ENCODE assay signal across 10 cellular contexts in the genomic region with DNA sequence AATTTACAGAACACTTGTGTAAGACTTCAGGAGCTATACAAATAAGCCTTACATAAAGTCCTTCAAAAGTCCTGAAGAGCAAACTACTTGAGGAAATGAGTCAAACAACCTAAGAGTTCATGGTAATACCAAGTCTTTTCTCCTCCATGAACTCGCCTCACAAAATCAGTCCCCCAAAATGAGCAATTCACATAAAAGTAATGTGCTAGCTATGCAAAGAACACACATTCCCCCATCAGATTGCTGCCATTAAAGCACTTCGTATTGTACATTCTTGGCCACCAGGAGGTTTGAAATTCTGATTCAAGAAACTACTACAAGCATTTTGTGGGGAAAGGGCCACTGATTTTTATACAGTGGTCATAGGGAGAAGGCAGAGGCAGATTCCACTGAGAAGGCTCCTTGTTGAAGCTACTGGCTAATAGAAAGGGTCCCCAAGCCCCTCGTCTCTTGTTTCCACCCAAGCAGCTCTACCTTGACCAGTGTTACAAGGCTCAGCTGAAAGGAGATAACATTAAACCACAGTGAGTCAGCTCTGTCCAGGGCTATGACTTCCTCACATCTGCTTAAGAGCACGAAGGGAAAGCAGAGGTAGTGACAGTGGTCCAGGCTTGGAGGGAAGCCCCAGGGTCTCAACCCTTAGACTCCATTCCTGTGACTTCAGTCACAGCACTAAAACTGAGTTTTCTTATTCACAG.
A peak's percentile ranks its signal among the peaks of the same experiment; 100 is the strongest.
DNase-seq lines count a peak whose midpoint lies in the region; ATAC-seq and TF ChIP-seq lines count a peak whose summit lies in the region.
"Had no signal": no experiment of that assay in that cellular context is flagged by ENCODE, and none has a peak within 500 bp of the region (broad histone marks: within the 10 kb centered on the region; RNA-seq: fewer than 3 reads in every experiment).

No MANE protein-coding gene starts in this region.

- no peak overlapping the region for H3K23ac ChIP-seq in neuronal stem cell (ENCODE audit: low read depth, low read length, poor library complexity)

- no peak overlapping the region for H2BK15ac ChIP-seq in neuronal stem cell (ENCODE audit: low read length)

- H3K4me1 ChIP-seq in neuronal stem cell (ENCODE audit: control insufficient read depth in 2 of 2, insufficient read depth in 1 of 2, low read depth in 1 of 2, low read length in 2 of 2) = peaks cover 0 to 6% of the 10 kb centered on the region in 2 donors

- no peak overlapping the region for H2BK120ac ChIP-seq in neuronal stem cell (ENCODE audit: low read depth, low read length)

- H3K9ac ChIP-seq in neuronal stem cell (ENCODE audit: low read depth, low read length, poor library complexity) = no peak overlapping the region

- no peak for ATAC-seq in left colon

- peak overlapping the region; percentile 92 for H3K27ac ChIP-seq in brain microvascular endothelial cell
- H3K27ac ChIP-seq in neuronal stem cell (replicated peaks; ENCODE audit: low read length) = no peak overlapping the region

- intact Hi-C loops in left colon (cut with DNase I, micrococcal nuclease) = no loop called here

- no CpG with 5 or more reads among the region's 4 CpGs for WGBS in neuronal stem cell (ENCODE audit: extremely low coverage in 2 of 2, insufficient read length in 2 of 2, insufficient replicate concordance in 1 of 2), 2 donors

- H2AK5ac ChIP-seq in neuronal stem cell (ENCODE audit: low read depth, low read length) = no peak overlapping the region

- peak overlapping the region; percentile 49 for H2AFZ ChIP-seq in neuronal stem cell (ENCODE audit: low read length)

- H3K4me2 ChIP-seq in neuronal stem cell (ENCODE audit: insufficient read depth, low read length, poor library complexity, severe bottlenecking) = no peak overlapping the region

- H3K27me3 ChIP-seq in brain microvascular endothelial cell (replicated peaks) (no peaks in the 10 kb centered on the region), neuronal stem cell (ENCODE audit: control insufficient read depth in 3 of 3, insufficient read depth in 3 of 3, low read depth in 1 of 3, low read length in 3 of 3) (no peaks in the 10 kb centered on the region)

- H3K4ac ChIP-seq in neuronal stem cell (ENCODE audit: low read length) = no peak overlapping the region

- H3K4me3 ChIP-seq in brain microvascular endothelial cell (ENCODE audit: low read depth, low read length) = no peak overlapping the region
- H3K4me3 ChIP-seq in neuronal stem cell (ENCODE audit: low read length in 2 of 2) = no peak overlapping the region

- no peak overlapping the region for H2BK12ac ChIP-seq in neuronal stem cell (ENCODE audit: low read length)

- no peak overlapping the region for H4K91ac ChIP-seq in neuronal stem cell (ENCODE audit: low read depth, low read length, poor library complexity)

- H3K9me3 ChIP-seq in neuronal stem cell (replicated peaks in 1 of 2; ENCODE audit: control insufficient read depth in 2 of 2, insufficient read depth in 1 of 2, low read depth in 1 of 2, low read length in 2 of 2) = peaks cover 0 to 4% of the 10 kb centered on the region in 2 donors

- DNase-seq in NCI-H1092 treated with DMSO at 0.1 percent for 48 hours (lab: John Stamatoyannopoulos, UW) (peak; percentile 47), NCI-H1092 (lab: John Stamatoyannopoulos, UW) (no peak), M059J (ENCODE audit: low read depth) (peak; percentile 63), brain microvascular endothelial cell (peak; percentile 84), neuronal stem cell (ENCODE audit: low spot score) (no peak), NCI-H1436 treated with DMSO at 0.1 percent for 48 hours (lab: John Stamatoyannopoulos, UW) (no peak), left colon (no peak), AG08396 (ENCODE audit: low spot score) (no peak)
- DNase-seq: activated gamma-delta T cell treated with Interleukin-2 at 50 U/mL for 16 hours; effector CD8-positive, alpha-beta T cell had no signal

- H3K18ac ChIP-seq in neuronal stem cell (ENCODE audit: low read length) = no peak overlapping the region

- TF ChIP-seq CTCF in brain microvascular endothelial cell (IDR thresholded peaks at IDR 0.05; ENCODE audit: low read depth, low read length, missing control alignments) = peak; percentile 42

- no peaks in the 10 kb centered on the region for H3K36me3 ChIP-seq in brain microvascular endothelial cell (replicated peaks)
- no peaks in the 10 kb centered on the region for H3K36me3 ChIP-seq in neuronal stem cell (replicated peaks in 1 of 2; ENCODE audit: control insufficient read depth in 2 of 2, insufficient read depth in 2 of 2, low read length in 2 of 2)

- H3K14ac ChIP-seq in neuronal stem cell (ENCODE audit: low read length) = no peak overlapping the region

- no peak overlapping the region for H4K8ac ChIP-seq in neuronal stem cell (ENCODE audit: low read depth, low read length)

- no peaks in the 10 kb centered on the region for H3K79me1 ChIP-seq in neuronal stem cell (ENCODE audit: low read depth, low read length)

- in situ Hi-C loops in brain microvascular endothelial cell (cut with HindIII; ENCODE audit: low pct_ligation_motif_present, low sequenced_read_pairs) = no loop called here

- H2BK5ac ChIP-seq in neuronal stem cell (ENCODE audit: low read length) = no peak overlapping the region

Comparison
In these comparisons a context has a peak if more than half of its experiments do, and no peak if none do; other contexts are left out.
1. DNase-seq: peak in NCI-H1092 treated with DMSO at 0.1 percent for 48 hours (single experiment), M059J (single experiment) and brain microvascular endothelial cell (single experiment); none in NCI-H1092 (single experiment), neuronal stem cell (single experiment), NCI-H1436 treated with DMSO at 0.1 percent for 48 hours (single experiment), left colon (0 of 2) and AG08396 (single experiment).